Comparison of ENCODE assay signal across 8 cellular contexts in the genomic region with DNA sequence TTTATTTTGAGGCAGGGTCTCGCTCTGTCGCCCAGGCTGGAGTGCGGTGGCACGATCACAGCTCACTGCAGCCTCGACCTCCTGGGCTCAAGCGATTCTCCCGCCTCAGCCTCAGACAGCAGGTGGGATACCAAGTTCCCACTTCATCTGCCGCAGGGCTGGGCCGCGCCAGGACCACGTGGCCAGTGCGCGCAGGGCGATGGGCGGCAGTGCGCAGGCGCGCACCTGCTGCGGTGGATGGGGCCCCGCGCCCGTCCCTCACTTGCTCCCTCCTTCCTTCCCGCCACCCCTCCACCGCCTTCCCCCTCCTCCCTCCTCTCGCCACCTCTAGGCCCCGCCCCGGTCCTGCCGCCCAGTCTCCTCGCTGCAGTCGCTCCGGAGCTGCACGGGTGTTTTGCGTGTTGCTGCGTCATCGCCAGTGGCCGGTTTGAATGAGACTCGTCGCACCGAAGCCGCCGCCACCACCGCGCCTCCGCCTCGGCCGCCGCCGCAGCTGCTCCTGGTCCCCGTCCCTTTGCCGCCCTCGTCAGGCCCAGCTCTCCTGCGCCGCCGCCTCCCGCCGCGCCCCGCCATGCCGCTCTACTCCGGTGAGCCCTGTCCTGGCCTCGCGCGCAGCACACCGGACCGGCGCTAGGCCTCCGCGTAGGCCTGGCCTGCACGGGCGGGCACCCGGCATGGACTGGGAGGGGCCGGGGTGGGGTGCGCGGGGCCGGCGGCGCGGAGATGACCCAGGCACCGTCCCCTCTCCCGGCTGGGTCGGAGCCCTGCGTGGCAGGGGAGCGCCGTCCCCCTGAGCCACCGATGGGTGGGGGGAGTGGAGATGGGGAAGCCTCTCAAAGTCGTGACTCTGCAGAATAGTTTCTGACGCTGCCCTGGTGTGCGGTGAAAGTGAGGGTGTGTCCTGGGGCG. TPM values are rescaled to one million over a fixed set of nuclear protein-coding genes. Genes with fewer than 3 reads are reported as not detected.
DNase-seq lines count a peak whose midpoint lies in the region; ATAC-seq lines count a peak whose summit lies in the region.

A gene (plus strand): TSS at position 430 of the 909 bp plus-strand sequence. CDS start 142 bp downstream, at position 572.

- CTCF ChIA-PET in activated CD8-positive, alpha-beta memory T cell treated with anti-CD3 and anti-CD28 coated beads for 36 hours (lab: Charles Lee), result interaction anchor here (1.3 kb wide), 1 partner anchor 110 kb away, joined by 3 read pairs; a partner anchor contains a TSS

- peak; percentile 85 for ATAC-seq in GM21367 (IDR thresholded peaks at IDR 0.05; ENCODE audit: unreplicated experiment)

- DNase-seq in COR-L47 (lab: John Stamatoyannopoulos, UW) (peak; percentile 99), HT1080 (ENCODE audit: low read depth) (peak; percentile 91), NOMO-1 (lab: John Stamatoyannopoulos, UW; ENCODE audit: unreplicated experiment in 2 of 2) (peak; percentile 96), lung microvascular endothelial cell (ENCODE audit: low read depth in 2 of 2) (peak; percentile 95 to 99)
- DNase-seq in effector CD8-positive, alpha-beta T cell (lab: John Stamatoyannopoulos, UW), result peak; percentile 92
- DNase-seq in stimulated activated CD4-positive, alpha-beta T cell treated with anti-CD3 and anti-CD28 coated beads, TNF-alpha, amount 100 ng/mL, for 4 hours (ENCODE audit: low read depth in 3 of 3), result peak; percentile 94 to 97 (median 96)

- POLR2A ChIA-PET in activated CD8-positive, alpha-beta memory T cell treated with anti-CD3 and anti-CD28 coated beads for 36 hours (lab: Charles Lee), result interaction anchor here (1.1 to 2.3 kb wide), 3 partner anchors 22 to 109 kb away, joined by 3 to 12 read pairs (median 3); a partner anchor contains a TSS

RNA-seq across cellular contexts. Expression of the gene that starts here (rescaled TPM):
- 23.5 and 30.6 TPM in 2 replicates for total RNA-seq in HT1080 (2014; rRNA removed; shearing (Covaris generic))
- polyA plus RNA-seq in HT1080 (2015; cell fraction: cytosol; rRNA removed), result 67.9 and 81.8 TPM in 2 replicates
- 112 and 122 TPM in 2 replicates for polyA plus RNA-seq in HT1080 (2015; cell fraction: nucleus; rRNA removed)
- 100 to 1,000 TPM; 110 to 111 TPM for total RNA-seq in activated CD8-positive, alpha-beta memory T cell treated with anti-CD3 and anti-CD28 coated beads for 36 hours
- total RNA-seq in lung microvascular endothelial cell, result 14.7 and 14.8 TPM in 2 replicates

Comparison
In these comparisons a context has a peak if more than half of its experiments do, and no peak if none do; other contexts are left out.
1. Peak in every context shown above with its lines: DNase-seq and ATAC-seq.